Comparison of ENCODE assay signal across 1 cellular context in the genomic region with DNA sequence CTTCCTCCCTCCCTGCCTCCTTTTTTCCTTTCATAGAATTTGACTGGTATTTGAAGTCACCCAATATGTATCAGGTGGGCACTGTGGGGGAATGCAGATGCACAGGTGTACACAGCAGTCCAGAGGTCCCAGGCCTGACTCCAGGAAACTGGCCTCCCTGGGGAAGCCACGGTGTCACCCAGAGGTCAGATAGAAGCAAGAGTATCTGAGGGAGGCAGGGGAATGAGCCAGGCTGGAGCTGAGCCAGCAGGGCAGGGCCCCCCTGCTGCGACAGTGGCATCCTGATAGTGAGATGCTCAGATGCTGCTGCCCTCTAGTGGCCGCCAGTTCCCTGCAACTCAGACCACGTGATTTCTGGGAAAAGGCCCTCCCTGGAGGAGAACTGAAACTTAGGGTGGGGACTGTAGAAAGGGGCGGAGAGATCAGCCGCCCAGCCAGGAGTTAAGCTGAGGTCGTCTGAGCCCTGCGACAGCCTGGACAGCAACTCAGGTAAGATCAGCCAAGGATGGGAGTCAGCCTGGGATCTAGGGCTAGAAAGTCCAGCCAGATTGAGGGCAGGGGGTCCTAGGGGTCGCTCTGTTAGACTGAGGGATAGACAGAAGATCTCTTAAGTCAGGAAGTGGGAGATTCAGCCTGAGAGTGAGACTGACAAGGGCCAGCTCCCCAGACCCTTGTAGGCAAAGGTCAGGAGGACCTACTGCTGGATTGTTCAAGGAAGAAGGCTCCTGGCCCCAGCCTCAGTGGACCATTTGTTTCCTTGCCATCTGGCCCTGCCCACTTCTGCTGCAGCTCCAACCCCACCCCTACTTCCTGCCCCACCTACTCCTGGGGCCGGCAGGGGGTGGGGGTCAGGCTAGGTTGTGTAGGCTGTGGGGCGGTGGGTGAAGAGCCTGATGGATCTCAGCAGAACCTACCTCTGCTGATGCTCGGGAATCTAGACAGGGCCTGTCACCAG.
TF ChIP-seq lines count a peak whose summit lies in the region.

IRF9 (plus strand) TSS at position 416 of the 955 bp plus-strand sequence. CDS start 880 bp downstream, outside the sequence.

TF ChIP-seq in K562, 482 proteins besides CTCF, POLR2A, EP300 and RAD21 (continued from another document):
- TF ChIP-seq, protein P1, sequence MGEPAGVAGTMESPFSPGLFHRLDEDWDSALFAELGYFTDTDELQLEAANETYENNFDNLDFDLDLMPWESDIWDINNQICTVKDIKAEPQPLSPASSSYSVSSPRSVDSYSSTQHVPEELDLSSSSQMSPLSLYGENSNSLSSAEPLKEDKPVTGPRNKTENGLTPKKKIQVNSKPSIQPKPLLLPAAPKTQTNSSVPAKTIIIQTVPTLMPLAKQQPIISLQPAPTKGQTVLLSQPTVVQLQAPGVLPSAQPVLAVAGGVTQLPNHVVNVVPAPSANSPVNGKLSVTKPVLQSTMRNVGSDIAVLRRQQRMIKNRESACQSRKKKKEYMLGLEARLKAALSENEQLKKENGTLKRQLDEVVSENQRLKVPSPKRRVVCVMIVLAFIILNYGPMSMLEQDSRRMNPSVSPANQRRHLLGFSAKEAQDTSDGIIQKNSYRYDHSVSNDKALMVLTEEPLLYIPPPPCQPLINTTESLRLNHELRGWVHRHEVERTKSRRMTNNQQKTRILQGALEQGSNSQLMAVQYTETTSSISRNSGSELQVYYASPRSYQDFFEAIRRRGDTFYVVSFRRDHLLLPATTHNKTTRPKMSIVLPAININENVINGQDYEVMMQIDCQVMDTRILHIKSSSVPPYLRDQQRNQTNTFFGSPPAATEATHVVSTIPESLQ (CRISPR knock-in tag; IDR thresholded peaks at IDR 0.05), result no peak
- TF ChIP-seq PHF21A (IDR thresholded peaks at IDR 0.05; ENCODE audit: borderline replicate concordance, low read depth), result no peak
- TF ChIP-seq ZSCAN32 (CRISPR knock-in tag; IDR thresholded peaks at IDR 0.05), result no peak
- TF ChIP-seq TRIM24 (IDR thresholded peaks at IDR 0.05), result 0 out of 4 replicates have a peak, but pooled peaks of 1 of the 2 experiments have one; percentile 13
- peak; percentile 85 for TF ChIP-seq POLR2AphosphoS2 (IDR thresholded peaks at IDR 0.05; ENCODE audit: low read length)
- TF ChIP-seq DEAF1 (CRISPR knock-in tag; IDR thresholded peaks at IDR 0.05), result peak; percentile 41
- peak; percentile 98 for TF ChIP-seq TFE3 (CRISPR knock-in tag; IDR thresholded peaks at IDR 0.05)
- TF ChIP-seq KLF6 (CRISPR knock-in tag; IDR thresholded peaks at IDR 0.05; ENCODE audit: borderline replicate concordance), result 0 out of 2 replicates have a peak, but pooled peaks have one; percentile 22
- TF ChIP-seq, protein P2, sequence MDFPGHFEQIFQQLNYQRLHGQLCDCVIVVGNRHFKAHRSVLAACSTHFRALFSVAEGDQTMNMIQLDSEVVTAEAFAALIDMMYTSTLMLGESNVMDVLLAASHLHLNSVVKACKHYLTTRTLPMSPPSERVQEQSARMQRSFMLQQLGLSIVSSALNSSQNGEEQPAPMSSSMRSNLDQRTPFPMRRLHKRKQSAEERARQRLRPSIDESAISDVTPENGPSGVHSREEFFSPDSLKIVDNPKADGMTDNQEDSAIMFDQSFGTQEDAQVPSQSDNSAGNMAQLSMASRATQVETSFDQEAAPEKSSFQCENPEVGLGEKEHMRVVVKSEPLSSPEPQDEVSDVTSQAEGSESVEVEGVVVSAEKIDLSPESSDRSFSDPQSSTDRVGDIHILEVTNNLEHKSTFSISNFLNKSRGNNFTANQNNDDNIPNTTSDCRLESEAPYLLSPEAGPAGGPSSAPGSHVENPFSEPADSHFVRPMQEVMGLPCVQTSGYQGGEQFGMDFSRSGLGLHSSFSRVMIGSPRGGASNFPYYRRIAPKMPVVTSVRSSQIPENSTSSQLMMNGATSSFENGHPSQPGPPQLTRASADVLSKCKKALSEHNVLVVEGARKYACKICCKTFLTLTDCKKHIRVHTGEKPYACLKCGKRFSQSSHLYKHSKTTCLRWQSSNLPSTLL (IDR thresholded peaks at IDR 0.05), result no peak
- peak; percentile 70 for TF ChIP-seq GABPB1 (CRISPR knock-in tag; IDR thresholded peaks at IDR 0.05)
- TF ChIP-seq NFIX (CRISPR knock-in tag; IDR thresholded peaks at IDR 0.05; ENCODE audit: low read depth), result 0 out of 2 replicates have a peak, but pooled peaks have one; percentile 1
- TF ChIP-seq MCM7 (IDR thresholded peaks at IDR 0.05), result no peak
- peak; percentile 50; the same call in 1 of the 2 replicates for TF ChIP-seq SMAD4 (CRISPR knock-in tag; conservative IDR thresholded peaks at IDR 0.05)
- TF ChIP-seq ZBTB7A (IDR thresholded peaks at IDR 0.05; ENCODE audit: borderline replicate concordance, control insufficient read depth, low read depth, low read length), result no peak; the same call in 1 of the 2 replicates
- TF ChIP-seq ID3 (CRISPR knock-in tag; IDR thresholded peaks at IDR 0.05), result no peak
- peak; percentile 14; the same call in 1 of the 2 replicates for TF ChIP-seq ID3 (tag; IDR thresholded peaks at IDR 0.05)
- TF ChIP-seq CEBPG (CRISPR knock-in tag; IDR thresholded peaks at IDR 0.05), result no peak
- TF ChIP-seq CEBPG (tag; conservative IDR thresholded peaks at IDR 0.05 in 1 of 2, IDR thresholded peaks at IDR 0.05 in 1 of 2), result no peak
- TF ChIP-seq KDM1A (IDR thresholded peaks at IDR 0.05), result peak; percentile 37 to 44; a peak in 2 of 4 replicates
- no peak for TF ChIP-seq SMARCC2 (IDR thresholded peaks at IDR 0.05; ENCODE audit: low read depth)
- TF ChIP-seq RCOR1 (IDR thresholded peaks at IDR 0.05; ENCODE audit: borderline replicate concordance in 1 of 2, low read depth in 2 of 2, low read length in 2 of 2), result peak; percentile 53 to 91; a peak in 3 of 4 replicates
- peak; percentile 83 to 84 for TF ChIP-seq MNT (conservative IDR thresholded peaks at IDR 0.05)
- TF ChIP-seq ZNF79 (CRISPR knock-in tag; IDR thresholded peaks at IDR 0.05; ENCODE audit: low read depth), result no peak
- TF ChIP-seq, protein P3, sequence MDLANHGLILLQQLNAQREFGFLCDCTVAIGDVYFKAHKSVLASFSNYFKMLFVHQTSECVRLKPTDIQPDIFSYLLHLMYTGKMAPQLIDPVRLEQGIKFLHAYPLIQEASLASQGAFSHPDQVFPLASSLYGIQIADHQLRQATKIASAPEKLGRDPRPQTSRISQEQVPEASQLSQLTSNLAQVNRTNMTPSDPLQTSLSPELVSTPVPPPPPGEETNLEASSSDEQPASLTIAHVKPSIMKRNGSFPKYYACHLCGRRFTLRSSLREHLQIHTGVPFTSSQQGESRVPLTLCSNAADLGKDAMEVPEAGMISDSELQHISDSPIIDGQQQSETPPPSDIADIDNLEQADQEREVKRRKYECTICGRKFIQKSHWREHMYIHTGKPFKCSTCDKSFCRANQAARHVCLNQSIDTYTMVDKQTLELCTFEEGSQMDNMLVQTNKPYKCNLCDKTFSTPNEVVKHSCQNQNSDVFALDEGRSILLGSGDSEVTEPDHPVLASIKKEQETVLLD (IDR thresholded peaks at IDR 0.05), result peak; percentile 51; the same call in 1 of the 2 replicates
- TF ChIP-seq, protein P4, sequence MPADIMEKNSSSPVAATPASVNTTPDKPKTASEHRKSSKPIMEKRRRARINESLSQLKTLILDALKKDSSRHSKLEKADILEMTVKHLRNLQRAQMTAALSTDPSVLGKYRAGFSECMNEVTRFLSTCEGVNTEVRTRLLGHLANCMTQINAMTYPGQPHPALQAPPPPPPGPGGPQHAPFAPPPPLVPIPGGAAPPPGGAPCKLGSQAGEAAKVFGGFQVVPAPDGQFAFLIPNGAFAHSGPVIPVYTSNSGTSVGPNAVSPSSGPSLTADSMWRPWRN (IDR thresholded peaks at IDR 0.05; ENCODE audit: low read depth), result no peak
- 0 out of 2 replicates have a peak, but pooled peaks have one; percentile 5 for TF ChIP-seq SMAD3 (CRISPR knock-in tag; conservative IDR thresholded peaks at IDR 0.05)
- TF ChIP-seq, protein P5, sequence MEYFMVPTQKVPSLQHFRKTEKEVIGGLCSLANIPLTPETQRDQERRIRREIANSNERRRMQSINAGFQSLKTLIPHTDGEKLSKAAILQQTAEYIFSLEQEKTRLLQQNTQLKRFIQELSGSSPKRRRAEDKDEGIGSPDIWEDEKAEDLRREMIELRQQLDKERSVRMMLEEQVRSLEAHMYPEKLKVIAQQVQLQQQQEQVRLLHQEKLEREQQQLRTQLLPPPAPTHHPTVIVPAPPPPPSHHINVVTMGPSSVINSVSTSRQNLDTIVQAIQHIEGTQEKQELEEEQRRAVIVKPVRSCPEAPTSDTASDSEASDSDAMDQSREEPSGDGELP (CRISPR knock-in tag; IDR thresholded peaks at IDR 0.05; ENCODE audit: borderline replicate concordance), result peak; percentile 78
- TF ChIP-seq RBM25 (IDR thresholded peaks at IDR 0.05; ENCODE audit: low read depth, low read length, severe bottlenecking), result no peak
- no peak for TF ChIP-seq CGGBP1 (CRISPR knock-in tag; IDR thresholded peaks at IDR 0.05)
- TF ChIP-seq SOX6 (IDR thresholded peaks at IDR 0.05), result peak; percentile 73
- peak; percentile 76 for TF ChIP-seq LCOR (CRISPR knock-in tag; IDR thresholded peaks at IDR 0.05)
- peak; percentile 54 for TF ChIP-seq NCOR1 (IDR thresholded peaks at IDR 0.05)
- no peak for TF ChIP-seq WHSC1 (IDR thresholded peaks at IDR 0.05; ENCODE audit: low read length)
- TF ChIP-seq HDAC2 (IDR thresholded peaks at IDR 0.05), result 0 out of 2 replicates have a peak, but pooled peaks have one; percentile 45
- TF ChIP-seq, protein P6, sequence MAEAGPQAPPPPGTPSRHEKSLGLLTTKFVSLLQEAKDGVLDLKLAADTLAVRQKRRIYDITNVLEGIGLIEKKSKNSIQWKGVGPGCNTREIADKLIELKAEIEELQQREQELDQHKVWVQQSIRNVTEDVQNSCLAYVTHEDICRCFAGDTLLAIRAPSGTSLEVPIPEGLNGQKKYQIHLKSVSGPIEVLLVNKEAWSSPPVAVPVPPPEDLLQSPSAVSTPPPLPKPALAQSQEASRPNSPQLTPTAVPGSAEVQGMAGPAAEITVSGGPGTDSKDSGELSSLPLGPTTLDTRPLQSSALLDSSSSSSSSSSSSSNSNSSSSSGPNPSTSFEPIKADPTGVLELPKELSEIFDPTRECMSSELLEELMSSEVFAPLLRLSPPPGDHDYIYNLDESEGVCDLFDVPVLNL (CRISPR knock-in tag; IDR thresholded peaks at IDR 0.05; ENCODE audit: low read depth), result no peak
- TF ChIP-seq NR2C1 (IDR thresholded peaks at IDR 0.05), result 0 out of 2 replicates have a peak, but pooled peaks have one; percentile 27
- peak; percentile 33; the same call in 1 of the 2 replicates for TF ChIP-seq NR2C1 (tag; IDR thresholded peaks at IDR 0.05)
- TF ChIP-seq L3MBTL2 (IDR thresholded peaks at IDR 0.05), result peak; percentile 46
- peak; percentile 54; the same call in 1 of the 2 replicates for TF ChIP-seq ARID3A (IDR thresholded peaks at IDR 0.05; ENCODE audit: borderline replicate concordance, low read depth, low read length)
- TF ChIP-seq NFYB (IDR thresholded peaks at IDR 0.05; ENCODE audit: extremely low read depth, insufficient read length), result no peak
- peak; percentile 80 for TF ChIP-seq EP400 (IDR thresholded peaks at IDR 0.05)
- peak; percentile 46; the same call in 1 of the 2 replicates for TF ChIP-seq CXXC5 (CRISPR knock-in tag; IDR thresholded peaks at IDR 0.05)
- no peak for TF ChIP-seq CREB1 (IDR thresholded peaks at IDR 0.05)
- peak; percentile 63; the same call in 1 of the 2 replicates for TF ChIP-seq CREB1 (CRISPR knock-in tag; IDR thresholded peaks at IDR 0.05)
